ENCODE assay signal across 11 cellular contexts in genomic region chr15:90214553-90215205, GRCh38. TPM values are rescaled to one million over a fixed set of nuclear protein-coding genes. Genes with fewer than 3 reads are reported as not detected.
DNase-seq lines count a peak whose midpoint lies in the region; ATAC-seq and TF ChIP-seq lines count a peak whose summit lies in the region.
"Had no signal": no experiment of that assay in that cellular context is flagged by ENCODE, and none has a peak within 500 bp of the region (broad histone marks: within the 10 kb centered on the region; RNA-seq: fewer than 3 reads in every experiment).

No MANE protein-coding gene starts in this region.

- intact Hi-C loops in activated CD8-positive, alpha-beta T cell treated with anti-CD3 and anti-CD28 coated beads for 36 hours (cut with micrococcal nuclease), result no loop called here

- POLR2A ChIA-PET in activated CD8-positive, alpha-beta T cell treated with anti-CD3 and anti-CD28 coated beads for 36 hours (lab: Charles Lee), result no interaction called here

- H3K4me3 ChIP-seq in brain microvascular endothelial cell (ENCODE audit: low read depth, low read length) (no peak overlapping the region), muscle layer of duodenum (ENCODE audit: low read depth in 1 of 2, low read length in 2 of 2) (no peak overlapping the region)
- H3K4me3 ChIP-seq: upper lobe of left lung had no signal

- no peak for TF ChIP-seq POLR2A in GM18505 (IDR thresholded peaks at IDR 0.05; ENCODE audit: borderline replicate concordance, extremely low read depth, insufficient read depth, insufficient read length)

- H3K36me3 Mint-ChIP-seq in IgD-negative memory B cell, result peaks cover 29% of the 10 kb centered on the region
- no peaks in the 10 kb centered on the region for H3K36me3 Mint-ChIP-seq in activated CD8-positive, alpha-beta T cell treated with anti-CD3 and anti-CD28 coated beads for 36 hours (ENCODE audit: low read depth)

- no peaks in the 10 kb centered on the region for H3K27me3 ChIP-seq in brain microvascular endothelial cell (replicated peaks)
- no peaks in the 10 kb centered on the region for H3K27me3 ChIP-seq in muscle layer of duodenum (ENCODE audit: low read depth, low read length)
- H3K27me3 ChIP-seq: upper lobe of left lung had no signal

- peak overlapping the region; percentile 67 to 92 (median 80) for H3K4me3 Mint-ChIP-seq in IgD-negative memory B cell
- H3K4me3 Mint-ChIP-seq in activated CD8-positive, alpha-beta T cell treated with anti-CD3 and anti-CD28 coated beads for 36 hours, result no peak overlapping the region

- TF ChIP-seq CTCF in brain microvascular endothelial cell (IDR thresholded peaks at IDR 0.05; ENCODE audit: low read depth, low read length, missing control alignments), result peak; percentile 62
- TF ChIP-seq CTCF in activated CD8-positive, alpha-beta T cell treated with anti-CD3 and anti-CD28 coated beads for 36 hours (IDR thresholded peaks at IDR 0.05), result no peak

- peak overlapping the region; percentile 90 to 97 (median 95) for H3K27ac Mint-ChIP-seq in IgD-negative memory B cell
- no peak overlapping the region for H3K27ac Mint-ChIP-seq in activated CD8-positive, alpha-beta T cell treated with anti-CD3 and anti-CD28 coated beads for 36 hours

- H3K36me3 ChIP-seq in brain microvascular endothelial cell (replicated peaks) (no peaks in the 10 kb centered on the region), muscle layer of duodenum (ENCODE audit: control insufficient read depth in 1 of 2, insufficient read depth in 2 of 2, low read length in 2 of 2) (peaks cover 12 to 17% of the 10 kb centered on the region in 2 donors)

- no peaks in the 10 kb centered on the region for H3K9me3 ChIP-seq in muscle layer of duodenum (ENCODE audit: control insufficient read depth in 1 of 2, low read length in 2 of 2)
- H3K9me3 ChIP-seq: upper lobe of left lung had no signal

- H3K9me3 Mint-ChIP-seq in IgD-negative memory B cell, result no peaks in the 10 kb centered on the region
- no peaks in the 10 kb centered on the region for H3K9me3 Mint-ChIP-seq in activated CD8-positive, alpha-beta T cell treated with anti-CD3 and anti-CD28 coated beads for 36 hours

- CTCF ChIA-PET in activated CD8-positive, alpha-beta T cell treated with anti-CD3 and anti-CD28 coated beads for 36 hours (lab: Charles Lee), result interaction anchor here (1.0 to 2.3 kb wide), 4 partner anchors 14 to 105 kb away, joined by 3 to 15 read pairs (median 3); no protein-coding TSS in a partner anchor

- H3K4me1 ChIP-seq in muscle layer of duodenum (ENCODE audit: control insufficient read depth in 1 of 2, insufficient read depth in 2 of 2, low read length in 2 of 2), result peaks cover 3 to 44% of the 10 kb centered on the region in 2 donors

- peaks cover 2% of the 10 kb centered on the region for H3K27me3 Mint-ChIP-seq in IgD-negative memory B cell
- H3K27me3 Mint-ChIP-seq in activated CD8-positive, alpha-beta T cell treated with anti-CD3 and anti-CD28 coated beads for 36 hours, result no peaks in the 10 kb centered on the region

- peaks cover 45 to 75% (median 68%) of the 10 kb centered on the region in 3 donors for H3K4me1 Mint-ChIP-seq in IgD-negative memory B cell
- H3K4me1 Mint-ChIP-seq in activated CD8-positive, alpha-beta T cell treated with anti-CD3 and anti-CD28 coated beads for 36 hours (ENCODE audit: low read depth), result peaks cover 17% of the 10 kb centered on the region

- ATAC-seq in HG02884 (IDR thresholded peaks at IDR 0.05; ENCODE audit: unreplicated experiment) (no peak), HG03439 (IDR thresholded peaks at IDR 0.05; ENCODE audit: unreplicated experiment) (no peak), GM18505 (IDR thresholded peaks at IDR 0.05; ENCODE audit: unreplicated experiment) (no peak)
- no peak for ATAC-seq in activated CD8-positive, alpha-beta T cell treated with anti-CD3 and anti-CD28 coated beads for 36 hours

- H3K27ac ChIP-seq in brain microvascular endothelial cell (no peak overlapping the region), muscle layer of duodenum (ENCODE audit: low read length) (peak overlapping the region; percentile 2)

- in situ Hi-C loops in Caki2 (cut with HindIII; ENCODE audit: low pct_unique_long_range_greater_than_20kb, low sequenced_read_pairs), result no loop called here
- in situ Hi-C loops in brain microvascular endothelial cell (cut with HindIII; ENCODE audit: low pct_ligation_motif_present, low sequenced_read_pairs), result no loop called here

- DNase-seq in Caki2 (ENCODE audit: low read depth), result peak; percentile 47
- DNase-seq in brain microvascular endothelial cell, result no peak
- no peak for DNase-seq in activated CD8-positive, alpha-beta T cell treated with anti-CD3 and anti-CD28 coated beads for 36 hours
- DNase-seq: amygdala, NCI-H1694, upper lobe of left lung had no signal

RNA-seq across cellular contexts. Expression of gene SEMA4B, which starts 13.5 kb away (rescaled TPM):
- 37.6 and 39.9 TPM in 2 replicates for total RNA-seq in Caki2 (2014; rRNA removed; shearing (Covaris generic); ENCODE audit: low replicate concordance)
- 191 TPM for polyA plus RNA-seq in IgD-negative memory B cell
- 1 to 10 TPM; 5.3 to 6.2 TPM for total RNA-seq in activated CD8-positive, alpha-beta T cell treated with anti-CD3 and anti-CD28 coated beads for 36 hours

RNA-seq across cellular contexts. Expression of gene CIB1, which starts 19.1 kb away (rescaled TPM):
- total RNA-seq in Caki2 (2014; rRNA removed; shearing (Covaris generic); ENCODE audit: low replicate concordance), result 310 and 334 TPM in 2 replicates
- 304 TPM for polyA plus RNA-seq in IgD-negative memory B cell
- total RNA-seq in activated CD8-positive, alpha-beta T cell treated with anti-CD3 and anti-CD28 coated beads for 36 hours, result 100 to 1,000 TPM; 151 to 154 TPM

RNA-seq across cellular contexts. Expression of gene GDPGP1, which starts 19.3 kb away (rescaled TPM):
- total RNA-seq in Caki2 (2014; rRNA removed; shearing (Covaris generic); ENCODE audit: low replicate concordance), result 3.0 and 13.2 TPM in 2 replicates
- polyA plus RNA-seq in IgD-negative memory B cell, result 1.3 TPM
- total RNA-seq in activated CD8-positive, alpha-beta T cell treated with anti-CD3 and anti-CD28 coated beads for 36 hours, result 1 to 10 TPM; 5.2 to 6.4 TPM

RNA-seq across cellular contexts. Expression of gene TTLL13, which starts 34.7 kb away (rescaled TPM):
- total RNA-seq in Caki2 (2014; rRNA removed; shearing (Covaris generic); ENCODE audit: low replicate concordance), result 0.07 and 4.3 TPM in 2 replicates
- 0.08 TPM for polyA plus RNA-seq in IgD-negative memory B cell
- total RNA-seq in activated CD8-positive, alpha-beta T cell treated with anti-CD3 and anti-CD28 coated beads for 36 hours, result 1 to 10 TPM in 1 of 2 experiments, under 1 TPM in 1; 0.20 to 1.1 TPM

RNA-seq across cellular contexts. Expression of gene NGRN, which starts 50.8 kb away (rescaled TPM):
- 142 and 149 TPM in 2 replicates for total RNA-seq in Caki2 (2014; rRNA removed; shearing (Covaris generic); ENCODE audit: low replicate concordance)
- polyA plus RNA-seq in IgD-negative memory B cell, result 63.4 TPM
- total RNA-seq in activated CD8-positive, alpha-beta T cell treated with anti-CD3 and anti-CD28 coated beads for 36 hours, result 10 to 100 TPM; 22.2 to 23.1 TPM
